In genomic region chr1:86778510-86779218, GRCh38 we compare ENCODE assay signal across 20 cellular contexts.
A peak's percentile ranks its signal among the peaks of the same experiment; 100 is the strongest.
DNase-seq lines count a peak whose midpoint lies in the region; ATAC-seq, FAIRE-seq and TF ChIP-seq lines count a peak whose summit lies in the region.
"Had no signal": no experiment of that assay in that cellular context is flagged by ENCODE, and none has a peak within 500 bp of the region (broad histone marks: within the 10 kb centered on the region; RNA-seq: fewer than 3 reads in every experiment).

No MANE protein-coding gene starts in this region.

- POLR2A ChIA-PET in OCI-LY7 (lab: Charles Lee) = interaction anchor here (2.2 kb wide), 1 partner anchor 10 kb away, joined by 6 read pairs; no protein-coding TSS in a partner anchor

- H3K9me3 Mint-ChIP-seq in GM23338 = no peaks in the 10 kb centered on the region

- TF ChIP-seq CTCF in GM23338 (conservative IDR thresholded peaks at IDR 0.05; ENCODE audit: low read depth in 2 of 2) (no peak), OCI-LY7 (conservative IDR thresholded peaks at IDR 0.05; ENCODE audit: low read length) (no peak), bronchial epithelial cell (IDR thresholded peaks at IDR 0.05; ENCODE audit: insufficient read depth, low read length, severe bottlenecking) (no peak), osteoblast (IDR thresholded peaks at IDR 0.05; ENCODE audit: extremely low read depth, low read depth, low read length) (no peak)

- no peak overlapping the region for H3K4me3 Mint-ChIP-seq in GM23338
- H3K4me3 Mint-ChIP-seq: CD4-positive, CD25-positive, alpha-beta regulatory T cell; memory B cell; stimulated activated memory B cell treated with anti-CD40 and anti-IgM and Interleukin-4, amounts not matched to agents 10 μg/mL and 1 μg/mL and 100 μg/mL, for 72 hours had no signal

- H3K27me3 ChIP-seq in GM23338 (ENCODE audit: insufficient read depth) (no peaks in the 10 kb centered on the region), bronchial epithelial cell (ENCODE audit: control insufficient read depth, insufficient read depth, low read length) (no peaks in the 10 kb centered on the region), osteoblast (ENCODE audit: insufficient read depth, low read length) (no peaks in the 10 kb centered on the region)
- H3K27me3 ChIP-seq: dorsolateral prefrontal cortex, sigmoid colon had no signal

- H3K27ac ChIP-seq in GM23338 (ENCODE audit: low read depth) (no peak overlapping the region), OCI-LY7 (ENCODE audit: low read depth, low read length, poor library complexity, severe bottlenecking) (no peak overlapping the region), osteoblast (ENCODE audit: low read depth, low read length) (peak overlapping the region; percentile 60), substantia nigra (ENCODE audit: low read depth, low read length, poor library complexity, severe bottlenecking) (no peak overlapping the region)
- H3K27ac ChIP-seq: PC-9, sigmoid colon had no signal

- H3K4me2 ChIP-seq in GM23338 (no peak overlapping the region), OCI-LY7 (ENCODE audit: low read length) (no peak overlapping the region), osteoblast (ENCODE audit: insufficient read depth, low read length) (no peak overlapping the region)

- H3K4me3 ChIP-seq in GM23338 (no peak overlapping the region), OCI-LY7 (ENCODE audit: low read depth, low read length, poor library complexity, severe bottlenecking) (no peak overlapping the region), bronchial epithelial cell (ENCODE audit: low read depth, low read length) (no peak overlapping the region), osteoblast (ENCODE audit: insufficient read depth, low read length) (no peak overlapping the region)
- H3K4me3 ChIP-seq: dorsolateral prefrontal cortex, PC-9, sigmoid colon had no signal

- intact Hi-C loops in OCI-LY7 (cut with micrococcal nuclease; ENCODE audit: unreplicated experiment) = loop anchor here (10.0 kb wide), 1 partner anchor 276 kb away; no protein-coding TSS in a partner anchor

- FAIRE-seq in bronchial epithelial cell (lab: Jason Lieb, UNC) = no peak

- no peak for DNase-seq in GM23338 (ENCODE audit: low spot score)
- DNase-seq in OCI-LY7 (ENCODE audit: low spot score) = no peak
- DNase-seq in bronchial epithelial cell (ENCODE audit: low read depth) = peak; percentile 70
- peak; percentile 31 for DNase-seq in osteoblast (ENCODE audit: insufficient read length, low spot score, missing footprints)
- DNase-seq in activated gamma-delta T cell (lab: John Stamatoyannopoulos, UW) = no peak
- DNase-seq in substantia nigra (lab: John Stamatoyannopoulos, UW) = no peak
- DNase-seq in HK-2 (ENCODE audit: unreplicated experiment) = no peak
- DNase-seq: activated CD4-positive, CD25-positive, alpha-beta regulatory T cell treated with anti-CD3 and anti-CD28 coated beads, Interleukin-2, amount 50 U/mL, for 72 hours; activated CD8-positive, alpha-beta memory T cell treated with anti-CD3 and anti-CD28 coated beads, Interleukin-2, amount 50 U/mL, for 48 hours; CD4-positive, CD25-positive, alpha-beta regulatory T cell; NCI-H1048; NCI-H2227 treated with DMSO at 0.1 percent for 48 hours; sigmoid colon; T-helper 1 cell had no signal

- H3K4me1 Mint-ChIP-seq in GM23338 = peaks cover 20% of the 10 kb centered on the region

- H3K4me1 ChIP-seq in GM23338 (ENCODE audit: insufficient read depth) (peaks cover 15% of the 10 kb centered on the region), OCI-LY7 (ENCODE audit: insufficient read depth, low read length, poor library complexity, severe bottlenecking) (peaks cover 32% of the 10 kb centered on the region), osteoblast (ENCODE audit: insufficient read depth, low read length) (peaks cover 53% of the 10 kb centered on the region)

- no peak overlapping the region for H3K27ac Mint-ChIP-seq in GM23338
- H3K27ac Mint-ChIP-seq: CD4-positive, CD25-positive, alpha-beta regulatory T cell; memory B cell; stimulated activated memory B cell treated with anti-CD40 and anti-IgM and Interleukin-4, amounts not matched to agents 10 μg/mL and 1 μg/mL and 100 μg/mL, for 72 hours had no signal

- BruUV-seq in OCI-LY7 (replicated peaks; lab: Mats Ljungman, UMichigan) = no TSS peak

- H3K9me3 ChIP-seq in OCI-LY7 (ENCODE audit: low read length) (peaks cover 7% of the 10 kb centered on the region; the same call in 1 of the 2 replicates), osteoblast (ENCODE audit: low read depth, low read length) (no peaks in the 10 kb centered on the region)
- H3K9me3 ChIP-seq: sigmoid colon had no signal

- H3K79me2 ChIP-seq in GM23338 (replicated peaks; ENCODE audit: insufficient read depth) (no peaks in the 10 kb centered on the region), OCI-LY7 (ENCODE audit: insufficient read depth, low read depth, low read length) (0 out of 2 replicates have a peak, but pooled peaks cover 4% of the 10 kb centered on the region), osteoblast (ENCODE audit: insufficient read depth, low read length) (no peaks in the 10 kb centered on the region)

- H3K9me2 ChIP-seq in GM23338 (ENCODE audit: insufficient read depth) = no peaks in the 10 kb centered on the region
- no peaks in the 10 kb centered on the region for H3K9me2 ChIP-seq in OCI-LY7 (ENCODE audit: insufficient read depth, low read length)

- H3K36me3 ChIP-seq in GM23338 (ENCODE audit: insufficient read depth) (no peaks in the 10 kb centered on the region), OCI-LY7 (ENCODE audit: insufficient read depth, low read length) (no peaks in the 10 kb centered on the region; the same call in 1 of the 2 replicates), bronchial epithelial cell (ENCODE audit: control insufficient read depth, insufficient read depth, low read length) (no peaks in the 10 kb centered on the region), osteoblast (ENCODE audit: insufficient read depth, low read length) (no peaks in the 10 kb centered on the region)
- H3K36me3 ChIP-seq: sigmoid colon had no signal

- no peaks in the 10 kb centered on the region for H4K20me1 ChIP-seq in GM23338 (replicated peaks; ENCODE audit: insufficient read depth)
- H4K20me1 ChIP-seq in OCI-LY7 (ENCODE audit: insufficient read depth, low read length) = no peaks in the 10 kb centered on the region
- H4K20me1 ChIP-seq in osteoblast (ENCODE audit: insufficient read depth, low read length) = no peaks in the 10 kb centered on the region

- H2AFZ ChIP-seq in GM23338 (0 out of 2 replicates have a peak overlapping the region, but pooled peaks have one; percentile 7), OCI-LY7 (ENCODE audit: low read length) (peak overlapping the region; percentile 11; the same call in 1 of the 2 replicates), osteoblast (ENCODE audit: low read length) (no peak overlapping the region)
- H2AFZ ChIP-seq: PC-9 had no signal

- no peak for ATAC-seq in GM23338
- ATAC-seq in HG03039 (IDR thresholded peaks at IDR 0.05; ENCODE audit: unreplicated experiment) = no peak
- ATAC-seq: activated naive CD4-positive, alpha-beta T cell treated with anti-CD3 and anti-CD28 coated beads, Interleukin-2, amount 50 U/mL, for 72 hours; stimulated activated memory B cell treated with anti-CD40 and anti-IgM and Interleukin-4, amounts not matched to agents 10 μg/mL and 1 μg/mL and 100 μg/mL, for 72 hours had no signal

- peaks cover 7% of the 10 kb centered on the region for H3K27me3 Mint-ChIP-seq in GM23338 (ENCODE audit: insufficient read depth, low read depth, poor library complexity)
- H3K27me3 Mint-ChIP-seq: memory B cell; stimulated activated memory B cell treated with anti-CD40 and anti-IgM and Interleukin-4, amounts not matched to agents 10 μg/mL and 1 μg/mL and 100 μg/mL, for 72 hours had no signal

- no peaks in the 10 kb centered on the region for H3K36me3 Mint-ChIP-seq in GM23338 (ENCODE audit: low read depth)
- H3K36me3 Mint-ChIP-seq: CD4-positive, CD25-positive, alpha-beta regulatory T cell had no signal

- no peaks in the 10 kb centered on the region for H3F3A ChIP-seq in GM23338 (replicated peaks; ENCODE audit: low read depth)

- CTCF ChIA-PET in OCI-LY7 (lab: Charles Lee; ENCODE audit: unreplicated experiment) = no interaction called here

TF ChIP-seq in GM23338, 12 proteins besides CTCF, POLR2A, EP300 and RAD21 (continues in another document):
- no peak for TF ChIP-seq STAT1 (IDR thresholded peaks at IDR 0.05; ENCODE audit: unreplicated experiment)
- TF ChIP-seq NANOG (IDR thresholded peaks at IDR 0.05; ENCODE audit: borderline replicate concordance) = no peak
- no peak for TF ChIP-seq REST (IDR thresholded peaks at IDR 0.05; ENCODE audit: unreplicated experiment)
- TF ChIP-seq, protein P1, sequence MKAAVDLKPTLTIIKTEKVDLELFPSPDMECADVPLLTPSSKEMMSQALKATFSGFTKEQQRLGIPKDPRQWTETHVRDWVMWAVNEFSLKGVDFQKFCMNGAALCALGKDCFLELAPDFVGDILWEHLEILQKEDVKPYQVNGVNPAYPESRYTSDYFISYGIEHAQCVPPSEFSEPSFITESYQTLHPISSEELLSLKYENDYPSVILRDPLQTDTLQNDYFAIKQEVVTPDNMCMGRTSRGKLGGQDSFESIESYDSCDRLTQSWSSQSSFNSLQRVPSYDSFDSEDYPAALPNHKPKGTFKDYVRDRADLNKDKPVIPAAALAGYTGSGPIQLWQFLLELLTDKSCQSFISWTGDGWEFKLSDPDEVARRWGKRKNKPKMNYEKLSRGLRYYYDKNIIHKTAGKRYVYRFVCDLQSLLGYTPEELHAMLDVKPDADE (IDR thresholded peaks at IDR 0.05) = no peak

Comparison
In these comparisons a context has a peak if more than half of its experiments do, and no peak if none do; other contexts are left out.
1. DNase-seq: peak in bronchial epithelial cell (single experiment) and osteoblast (single experiment); none in GM23338 (single experiment), OCI-LY7 (single experiment), activated gamma-delta T cell (single experiment), substantia nigra (0 of 49) and HK-2 (single experiment).